In the genomic region with DNA sequence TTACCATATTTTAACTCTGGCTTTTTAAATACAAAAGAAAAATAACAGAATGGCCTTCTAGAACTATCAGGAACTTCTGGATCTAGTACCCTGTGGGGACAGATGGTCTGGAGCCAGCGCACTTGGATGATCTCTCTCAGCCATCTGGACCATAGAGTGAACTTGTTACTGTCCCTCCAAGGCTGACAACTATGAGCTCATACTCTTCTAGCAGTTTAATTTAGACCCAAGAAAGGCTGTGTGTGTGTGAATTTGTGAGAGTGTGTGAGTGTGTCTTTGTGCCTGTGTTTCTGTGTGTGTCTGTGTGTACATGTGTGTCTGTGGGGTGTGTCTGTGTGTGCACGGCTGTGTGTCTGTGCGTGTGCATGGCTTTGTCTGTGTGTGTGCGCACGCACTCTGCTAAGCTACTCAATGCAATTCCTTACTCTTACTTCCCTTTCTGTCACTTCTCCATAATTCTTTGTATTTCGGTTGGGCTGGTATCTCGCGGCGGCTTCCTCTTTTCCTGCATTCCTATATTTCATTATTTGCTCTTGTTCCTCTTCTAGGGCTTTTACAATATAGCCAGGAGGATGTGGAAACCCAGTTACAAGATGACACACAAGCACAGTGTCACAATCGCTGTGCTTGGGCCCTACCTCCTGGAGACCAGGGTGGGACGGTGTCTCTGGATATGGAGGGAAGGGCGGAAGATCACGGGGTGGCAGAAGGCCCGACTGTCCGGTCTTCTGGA, we compare ENCODE assay signal across 10 cellular contexts. TPM values are rescaled to one million over a fixed set of nuclear protein-coding genes. Genes with fewer than 3 reads are reported as not detected.
DNase-seq lines count a peak whose midpoint lies in the region; ATAC-seq and TF ChIP-seq lines count a peak whose summit lies in the region.
"Had no signal": no experiment of that assay in that cellular context is flagged by ENCODE, and none has a peak within 500 bp of the region (broad histone marks: within the 10 kb centered on the region; RNA-seq: fewer than 3 reads in every experiment).

No MANE protein-coding gene starts in this region.

- ATAC-seq in T-helper 17 cell (no peak), Right ventricle myocardium superior (ENCODE audit: poor library complexity) (peak; percentile 76), GM21526 (IDR thresholded peaks at IDR 0.05; ENCODE audit: low FRiP score, unreplicated experiment) (no peak)

- WGBS in spleen, 5 donors: 45 to 68% (median 55%) methylated on average over 15 of the region's 15 CpGs

- no peaks in the 10 kb centered on the region for H3K27me3 ChIP-seq in spleen (replicated peaks in 1 of 7)

- peak overlapping the region; percentile 83 for H3K4me3 Mint-ChIP-seq in T-helper 17 cell
- H3K4me3 Mint-ChIP-seq: type B pancreatic cell had no signal

- peaks cover 0 to 90% (median 25%) of the 10 kb centered on the region in 6 donors for H3K36me3 ChIP-seq in spleen

- no peak for TF ChIP-seq POLR2A in spleen (IDR thresholded peaks at IDR 0.05)

- no peak overlapping the region for H3K27ac Mint-ChIP-seq in T-helper 17 cell
- H3K27ac Mint-ChIP-seq: type B pancreatic cell had no signal

- DNase-seq in NCI-H82 (lab: John Stamatoyannopoulos, UW) (peak; percentile 49), NCI-H82 treated with DMSO at 0.1 percent for 48 hours (lab: John Stamatoyannopoulos, UW; ENCODE audit: unreplicated experiment) (no peak), T-helper 17 cell (no peak), Right ventricle myocardium superior (peak; percentile 81), spleen (peak; percentile 85), foreskin melanocyte (no peak), amniotic stem cell (lab: John Stamatoyannopoulos, UW) (no peak)
- DNase-seq: NCI-H187 had no signal

- peaks cover 20% of the 10 kb centered on the region for H3K36me3 Mint-ChIP-seq in T-helper 17 cell (ENCODE audit: low read depth)
- H3K36me3 Mint-ChIP-seq: type B pancreatic cell had no signal

- TF ChIP-seq CTCF in spleen (IDR thresholded peaks at IDR 0.05 in 8 of 11, conservative IDR thresholded peaks at IDR 0.05 in 3 of 11): no peak

- H3K4me1 Mint-ChIP-seq in T-helper 17 cell: peaks cover 86% of the 10 kb centered on the region

- peak overlapping the region in 1 of 8 donors; percentile 24 for H3K4me3 ChIP-seq in spleen

- H3K27me3 Mint-ChIP-seq in T-helper 17 cell: no peaks in the 10 kb centered on the region

- intact Hi-C loops in Right ventricle myocardium superior (cut with DNase I) (no loop called here), spleen (cut with DNase I; ENCODE audit: low total_unique reads) (no loop called here)

- peaks cover 25 to 100% (median 88%) of the 10 kb centered on the region in 6 donors for H3K4me1 ChIP-seq in spleen

- H3K27ac ChIP-seq in spleen: peak overlapping the region; percentile 36 to 92 (median 80)

- H3K9me3 ChIP-seq in T-helper 17 cell (ENCODE audit: control insufficient read depth, low read length, poor library complexity, severe bottlenecking) (no peaks in the 10 kb centered on the region), spleen (no peaks in the 10 kb centered on the region)

RNA-seq across cellular contexts. Expression of a gene that starts 51.9 kb away (rescaled TPM):
- total RNA-seq in T-helper 17 cell (100 to 1,000 TPM; 301 to 323 TPM), Right ventricle myocardium superior (2.4 TPM), spleen (100 to 1,000 TPM; 212 to 389 (median 260) TPM)
- polyA plus RNA-seq in spleen: 10 to 100 TPM; 36.4 to 39.2 (median 37.9) TPM

Comparison
In these comparisons a context has a peak if more than half of its experiments do, and no peak if none do; other contexts are left out.
1. DNase-seq: peak in NCI-H82 (single experiment), Right ventricle myocardium superior (single experiment) and spleen (single experiment); none in NCI-H82 treated with DMSO at 0.1 percent for 48 hours (single experiment), T-helper 17 cell (0 of 3), foreskin melanocyte (single experiment) and amniotic stem cell (single experiment).
2. RNA of a gene that starts 51.9 kb away (total RNA-seq): 301 to 323 TPM in T-helper 17 cell and 212 to 389 TPM in spleen; 2.4 TPM in Right ventricle myocardium superior (single experiment); every median in the first group is over 10 times any median in the second.